7 cellular contexts compared by ENCODE assay signal in the genomic region with DNA sequence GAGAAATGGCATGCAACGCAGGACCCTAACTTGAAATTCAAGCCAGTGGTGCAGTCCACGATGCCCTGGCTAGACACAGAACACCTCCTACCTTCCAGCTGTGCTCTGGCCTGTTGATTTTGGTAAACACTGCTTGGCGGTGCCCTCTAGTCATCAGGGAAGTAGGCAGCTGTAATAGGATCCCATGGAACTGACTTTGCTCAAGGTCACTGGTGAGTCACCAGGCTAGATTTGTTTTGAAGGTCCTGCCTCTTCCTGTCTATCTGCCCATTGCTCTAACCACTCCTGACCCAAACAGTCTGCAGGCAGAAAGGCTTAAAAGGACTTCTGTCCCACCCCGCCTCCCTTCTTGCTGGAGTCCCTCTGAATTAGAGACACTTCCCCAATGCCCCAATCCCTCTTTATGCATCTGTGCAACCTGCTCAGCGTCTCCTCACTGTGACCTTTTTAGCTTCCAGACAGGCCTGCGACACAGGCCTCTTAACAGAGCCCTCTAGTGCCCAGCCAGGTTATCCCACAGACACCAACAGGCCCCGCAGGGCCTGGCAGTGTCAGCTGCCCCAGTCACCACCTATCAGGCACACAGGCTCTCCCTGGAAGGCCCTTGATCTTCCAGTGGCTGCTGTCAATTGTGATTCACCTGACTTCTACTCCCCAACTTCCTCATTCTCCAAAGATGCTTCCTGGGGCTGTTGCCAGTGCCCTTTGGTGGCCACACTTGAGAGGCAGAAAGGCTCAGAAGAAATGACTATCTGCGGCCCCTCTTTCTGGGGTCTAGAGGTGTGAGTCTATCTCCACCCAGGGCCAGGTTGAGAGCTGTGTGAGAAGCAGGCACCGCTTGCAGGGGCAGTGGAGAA. TPM values are rescaled to one million over a fixed set of nuclear protein-coding genes. Genes with fewer than 3 reads are reported as not detected.
DNase-seq lines count a peak whose midpoint lies in the region; FAIRE-seq and TF ChIP-seq lines count a peak whose summit lies in the region.

No MANE protein-coding gene starts in this region.

- intact Hi-C loops in MCF 10A (cut with micrococcal nuclease) = loop anchor here (1.0 to 10.0 kb wide), 4 partner anchors 52 to 268 kb away; a partner anchor contains a TSS

- no TSS peak for BruUV-seq in MCF 10A (replicated peaks; lab: Mats Ljungman, UMichigan)

- peak; percentile 61 for FAIRE-seq in keratinocyte (lab: Jason Lieb, UNC)

- POLR2A ChIA-PET in GM10248 (lab: Yijun Ruan, JAX) (no interaction called here), MCF 10A (lab: Yijun Ruan, JAX) (interaction anchor here (0.6 to 4.7 kb wide), 20 partner anchors 10 to 852 kb away, joined by 3 to 114 read pairs (median 5); a partner anchor contains a TSS)

- H3K4me3 ChIP-seq in HUES48 (ENCODE audit: low read depth, low read length) = no peak overlapping the region
- H3K4me3 ChIP-seq in keratinocyte (ENCODE audit: control insufficient read depth in 2 of 3, extremely low read depth in 1 of 3, insufficient read depth in 2 of 3, low read depth in 1 of 3, low read length in 3 of 3) = no peak overlapping the region

- H3K4me2 ChIP-seq in keratinocyte (ENCODE audit: control insufficient read depth, extremely low read depth, insufficient read depth, low read depth, low read length) = peak overlapping the region; percentile 9

- H3K9ac ChIP-seq in HUES48 (ENCODE audit: low read depth, low read length) (no peak overlapping the region), keratinocyte (ENCODE audit: control insufficient read depth, extremely low read depth, insufficient read depth, low read length) (no peak overlapping the region)

- H3K9me3 Mint-ChIP-seq in MCF 10A (ENCODE audit: unreplicated experiment) = no peaks in the 10 kb centered on the region

- dilution Hi-C loops in keratinocyte (cut with MboI; ENCODE audit: extremely low pct_ligation_motif_present, low sequenced_read_pairs) = no loop called here

- no peaks in the 10 kb centered on the region for H3K27me3 Mint-ChIP-seq in MCF 10A (ENCODE audit: insufficient read depth, unreplicated experiment)

- H3K79me2 ChIP-seq in keratinocyte (ENCODE audit: control insufficient read depth, insufficient read depth, low read length) = peaks cover 67% of the 10 kb centered on the region

- no peaks in the 10 kb centered on the region for H3K9me1 ChIP-seq in keratinocyte (ENCODE audit: control insufficient read depth, extremely low read depth, insufficient read depth, low read length)

- peaks cover 61% of the 10 kb centered on the region for H3K36me3 Mint-ChIP-seq in MCF 10A (ENCODE audit: insufficient read depth, unreplicated experiment)

- CTCF ChIA-PET in GM10248 (lab: Yijun Ruan, JAX) (interaction anchor here (0.8 to 4.4 kb wide), 22 partner anchors 10 to 268 kb away, joined by 3 to 25 read pairs (median 5); a partner anchor contains a TSS), MCF 10A (lab: Yijun Ruan, JAX) (interaction anchor here (0.6 to 2.9 kb wide), 14 partner anchors 16 to 565 kb away, joined by 3 to 15 read pairs (median 4); no protein-coding TSS in a partner anchor)

- peak overlapping the region; percentile 83 for H3K27ac Mint-ChIP-seq in MCF 10A (ENCODE audit: low read depth, unreplicated experiment)

- peak overlapping the region; percentile 42 for H3K4me3 Mint-ChIP-seq in MCF 10A (ENCODE audit: unreplicated experiment)

- H3K27me3 ChIP-seq in HUES48 (ENCODE audit: control insufficient read depth, insufficient read depth, low read length) (no peaks in the 10 kb centered on the region), keratinocyte (ENCODE audit: control insufficient read depth, extremely low read depth, insufficient read depth, low read length) (no peaks in the 10 kb centered on the region)

- no peaks in the 10 kb centered on the region for H3K9me3 ChIP-seq in HUES48 (ENCODE audit: control insufficient read depth, insufficient read depth, low read length)
- H3K9me3 ChIP-seq in keratinocyte (ENCODE audit: control insufficient read depth, low read depth, low read length) = no peaks in the 10 kb centered on the region

- TF ChIP-seq CTCF in GM10248 (IDR thresholded peaks at IDR 0.05; ENCODE audit: control extremely low read depth, extremely low read depth, low read depth, missing control alignments) (peak; percentile 53), MCF 10A (IDR thresholded peaks at IDR 0.05; ENCODE audit: unreplicated experiment) (peak; percentile 45), keratinocyte (optimal IDR thresholded peaks at IDR 0.05 in 1 of 3, IDR thresholded peaks at IDR 0.05 in 1 of 3, conservative IDR thresholded peaks at IDR 0.05 in 1 of 3; ENCODE audit: extremely low read depth in 1 of 3, insufficient read depth in 2 of 3, low read length in 3 of 3) (peak; percentile 8 to 46 (median 32))

- H3K36me3 ChIP-seq in HUES48 (ENCODE audit: control insufficient read depth, insufficient read depth, low read length) = peaks cover 9% of the 10 kb centered on the region
- H3K36me3 ChIP-seq in keratinocyte (ENCODE audit: control insufficient read depth in 2 of 2, extremely low read depth in 1 of 2, insufficient read depth in 2 of 2, low read length in 2 of 2) = peaks cover 11 to 12% of the 10 kb centered on the region in 2 experiments

- H3K4me1 ChIP-seq in HUES48 (ENCODE audit: control insufficient read depth, insufficient read depth, low read length) (peaks cover 23% of the 10 kb centered on the region), keratinocyte (ENCODE audit: control insufficient read depth, extremely low read depth, insufficient read depth, low read length) (peaks cover 31% of the 10 kb centered on the region)

- H3K4me1 Mint-ChIP-seq in MCF 10A (ENCODE audit: insufficient read depth, unreplicated experiment) = peaks cover 34% of the 10 kb centered on the region

- H4K20me1 ChIP-seq in keratinocyte (ENCODE audit: control insufficient read depth, extremely low read depth, insufficient read depth, low read length) = peaks cover 8% of the 10 kb centered on the region

- H2AFZ ChIP-seq in keratinocyte (ENCODE audit: control insufficient read depth, low read length) = no peak overlapping the region

- DNase-seq in GM10248 (ENCODE audit: extremely low spot score) (peak; percentile 68), SHP77 (lab: John Stamatoyannopoulos, UW) (peak; percentile 81 to 85), MCF 10A (ENCODE audit: unreplicated experiment) (peak; percentile 94), keratinocyte (ENCODE audit: low read depth, low spot score) (no peak), GOT3 (lab: John Stamatoyannopoulos, UW) (no peak)
- peak; percentile 31 for DNase-seq in stimulated activated CD4-positive, alpha-beta T cell treated with anti-CD3 and anti-CD28 coated beads, Interleukin-1b, Interleukin-23, amount 100 ng/mL, for 48 hours

- peak overlapping the region; percentile 81 for H3K27ac ChIP-seq in HUES48 (ENCODE audit: low read depth, low read length)
- H3K27ac ChIP-seq in keratinocyte (ENCODE audit: control insufficient read depth, insufficient read depth, low read length) = peak overlapping the region; percentile 36

RNA-seq across cellular contexts. Expression of a gene that starts 5.2 kb away (rescaled TPM):
- 31.5 and 40.0 TPM in 2 replicates for total RNA-seq in MCF 10A (2022)
- 30.8 to 45.6 TPM (median 35.8 TPM) in 3 replicates for polyA plus RNA-seq in keratinocyte
- 26.4 TPM for polyA plus RNA-seq in keratinocyte (2011; ENCODE audit: low read depth)
- polyA plus RNA-seq in keratinocyte (2011; cell fraction: cytosol; rRNA removed) = 35.0 and 37.6 TPM in 2 replicates
- 52.9 and 61.3 TPM in 2 replicates for polyA plus RNA-seq in keratinocyte (2011; cell fraction: nucleus; rRNA removed)
- polyA plus RNA-seq in keratinocyte (2012; ENCODE audit: low replicate concordance) = 23.9 and 31.5 TPM in 2 replicates
- polyA minus RNA-seq in keratinocyte = 65.0 to 153 TPM (median 74.8 TPM) in 3 replicates
- polyA minus RNA-seq in keratinocyte (2011; cell fraction: cytosol; rRNA and poly(A)+ RNA removed) = 25.7 TPM
- polyA minus RNA-seq in keratinocyte (2011; cell fraction: nucleus; rRNA and poly(A)+ RNA removed) = 40.5 and 54.1 TPM in 2 replicates

RNA-seq across cellular contexts. Expression of a gene that starts 5.4 kb away (rescaled TPM):
- total RNA-seq in MCF 10A (2022) = 62.3 and 63.3 TPM in 2 replicates
- 67.4 to 90.9 TPM (median 76.9 TPM) in 3 replicates for polyA plus RNA-seq in keratinocyte
- polyA plus RNA-seq in keratinocyte (2011; ENCODE audit: low read depth) = 27.9 TPM
- polyA plus RNA-seq in keratinocyte (2011; cell fraction: cytosol; rRNA removed) = 68.9 and 77.2 TPM in 2 replicates
- 90.0 and 99.6 TPM in 2 replicates for polyA plus RNA-seq in keratinocyte (2011; cell fraction: nucleus; rRNA removed)
- 45.4 and 51.1 TPM in 2 replicates for polyA plus RNA-seq in keratinocyte (2012; ENCODE audit: low replicate concordance)
- 86.5 to 115 TPM (median 105 TPM) in 3 replicates for polyA minus RNA-seq in keratinocyte
- 73.5 TPM for polyA minus RNA-seq in keratinocyte (2011; cell fraction: cytosol; rRNA and poly(A)+ RNA removed)
- polyA minus RNA-seq in keratinocyte (2011; cell fraction: nucleus; rRNA and poly(A)+ RNA removed) = 55.8 and 65.5 TPM in 2 replicates

RNA-seq across cellular contexts. Expression of a gene that starts 44.7 kb away (rescaled TPM):
- total RNA-seq in MCF 10A (2022) = 115 and 116 TPM in 2 replicates
- 78.4 to 97.5 TPM (median 79.4 TPM) in 3 replicates for polyA plus RNA-seq in keratinocyte
- polyA plus RNA-seq in keratinocyte (2011; ENCODE audit: low read depth) = 95.0 TPM
- polyA plus RNA-seq in keratinocyte (2011; cell fraction: cytosol; rRNA removed) = 57.6 and 67.6 TPM in 2 replicates
- 216 and 245 TPM in 2 replicates for polyA plus RNA-seq in keratinocyte (2011; cell fraction: nucleus; rRNA removed)
- polyA plus RNA-seq in keratinocyte (2012; ENCODE audit: low replicate concordance) = 55.1 and 79.8 TPM in 2 replicates
- polyA minus RNA-seq in keratinocyte = 202 to 276 TPM (median 227 TPM) in 3 replicates
- 68.7 TPM for polyA minus RNA-seq in keratinocyte (2011; cell fraction: cytosol; rRNA and poly(A)+ RNA removed)
- polyA minus RNA-seq in keratinocyte (2011; cell fraction: nucleus; rRNA and poly(A)+ RNA removed) = 131 and 182 TPM in 2 replicates

RNA-seq across cellular contexts. Expression of a gene that starts 52.0 kb away (rescaled TPM):
- 84.1 and 105 TPM in 2 replicates for total RNA-seq in MCF 10A (2022)
- polyA plus RNA-seq in keratinocyte = 44.8 to 84.6 TPM (median 73.4 TPM) in 3 replicates
- 29.8 TPM for polyA plus RNA-seq in keratinocyte (2011; ENCODE audit: low read depth)
- 55.3 and 75.9 TPM in 2 replicates for polyA plus RNA-seq in keratinocyte (2011; cell fraction: cytosol; rRNA removed)
- polyA plus RNA-seq in keratinocyte (2011; cell fraction: nucleus; rRNA removed) = 50.8 and 61.7 TPM in 2 replicates
- 36.6 and 67.5 TPM in 2 replicates for polyA plus RNA-seq in keratinocyte (2012; ENCODE audit: low replicate concordance)
- 35.4 to 80.6 TPM (median 49.0 TPM) in 3 replicates for polyA minus RNA-seq in keratinocyte
- polyA minus RNA-seq in keratinocyte (2011; cell fraction: cytosol; rRNA and poly(A)+ RNA removed) = 69.3 TPM
- polyA minus RNA-seq in keratinocyte (2011; cell fraction: nucleus; rRNA and poly(A)+ RNA removed) = 38.5 and 64.8 TPM in 2 replicates

Comparison
In these comparisons a context has a peak if more than half of its experiments do, and no peak if none do; other contexts are left out.
1. DNase-seq: peak in GM10248 (single experiment), SHP77 (2 of 2), MCF 10A (single experiment) and stimulated activated CD4-positive, alpha-beta T cell treated with anti-CD3 and anti-CD28 coated beads, Interleukin-1b, Interleukin-23, amount 100 ng/mL, for 48 hours (single experiment); none in keratinocyte (single experiment) and GOT3 (single experiment).
2. Peak in every context shown above with its lines, with median percentiles within 50 percentile points of each other: CTCF ChIP-seq.